ENCODE assay signal across 8 cellular contexts in genomic region chr18:657998-658946, GRCh38. TPM values are rescaled to one million over a fixed set of nuclear protein-coding genes. Genes with fewer than 3 reads are reported as not detected.
DNase-seq lines count a peak whose midpoint lies in the region; ATAC-seq and TF ChIP-seq lines count a peak whose summit lies in the region.

No MANE protein-coding gene starts in this region.

- peaks cover 33% of the 10 kb centered on the region for H3K27me3 Mint-ChIP-seq in dendritic cell treated with granulocyte-macrophage colony-stimulating factor and Interleukin-4, amounts not matched to agents 40 ng/mL and 50 ng/mL, for 4 days

- peak; percentile 71 for TF ChIP-seq POLR2A in GM19193 (IDR thresholded peaks at IDR 0.05; ENCODE audit: extremely low read depth, insufficient read depth, insufficient read length)

- no peaks in the 10 kb centered on the region for H3K36me3 Mint-ChIP-seq in dendritic cell treated with granulocyte-macrophage colony-stimulating factor and Interleukin-4, amounts not matched to agents 40 ng/mL and 50 ng/mL, for 4 days (ENCODE audit: low read depth)

- H3K4me1 Mint-ChIP-seq in dendritic cell treated with granulocyte-macrophage colony-stimulating factor and Interleukin-4, amounts not matched to agents 40 ng/mL and 50 ng/mL, for 4 days (ENCODE audit: low read depth), result peaks cover 7% of the 10 kb centered on the region

- no peaks in the 10 kb centered on the region for H3K9me3 Mint-ChIP-seq in dendritic cell treated with granulocyte-macrophage colony-stimulating factor and Interleukin-4, amounts not matched to agents 40 ng/mL and 50 ng/mL, for 4 days

- DNase-seq in C1 segment of cervical spinal cord (lab: John Stamatoyannopoulos, UW) (peak in 11 of 14 donors; percentile 29 to 76 (median 56)), NCI-H2227 treated with DMSO at 0.1 percent for 48 hours (lab: John Stamatoyannopoulos, UW) (peak; percentile 93), left lobe of liver (ENCODE audit: low spot score) (peak; percentile 90)
- DNase-seq in activated CD4-positive, CD25-positive, alpha-beta regulatory T cell treated with anti-CD3 and anti-CD28 coated beads, Interleukin-2, amount 50 U/mL, for 16 hours (ENCODE audit: low read depth, low spot score), result peak; percentile 36
- DNase-seq in stimulated activated CD4-positive, alpha-beta T cell treated with anti-CD3 and anti-CD28 coated beads, Interleukin-2, amount 100 ng/mL, for 24 hours, result peak; percentile 66 to 86

- peak overlapping the region; percentile 78 for H3K4me3 Mint-ChIP-seq in dendritic cell treated with granulocyte-macrophage colony-stimulating factor and Interleukin-4, amounts not matched to agents 40 ng/mL and 50 ng/mL, for 4 days

- H3K27ac Mint-ChIP-seq in dendritic cell treated with granulocyte-macrophage colony-stimulating factor and Interleukin-4, amounts not matched to agents 40 ng/mL and 50 ng/mL, for 4 days, result no peak overlapping the region

- ATAC-seq in HG03342 (IDR thresholded peaks at IDR 0.05; ENCODE audit: unreplicated experiment), result peak; percentile 40
- ATAC-seq in left lobe of liver, result peak; percentile 96

- intact Hi-C loops in dendritic cell treated with granulocyte-macrophage colony-stimulating factor and Interleukin-4, amounts not matched to agents 40 ng/mL and 50 ng/mL, for 4 days (cut with micrococcal nuclease), result no loop called here

RNA-seq across cellular contexts. Expression of gene TYMS, which starts 0.8 kb away (rescaled TPM):
- 1.7 TPM for total RNA-seq in left lobe of liver

RNA-seq across cellular contexts. Expression of gene ENOSF1, which starts 54.2 kb away (rescaled TPM):
- 77.4 TPM for total RNA-seq in left lobe of liver

Comparison
In these comparisons a context has a peak if more than half of its experiments do, and no peak if none do; other contexts are left out.
1. Peak in every context shown above with its lines: DNase-seq and ATAC-seq.
2. DNase-seq: peak in every context shown above with its lines; median percentile 93 in NCI-H2227 treated with DMSO at 0.1 percent for 48 hours; 90 in left lobe of liver; 76 in stimulated activated CD4-positive, alpha-beta T cell treated with anti-CD3 and anti-CD28 coated beads, Interleukin-2, amount 100 ng/mL, for 24 hours; 56 in C1 segment of cervical spinal cord; 36 in activated CD4-positive, CD25-positive, alpha-beta regulatory T cell treated with anti-CD3 and anti-CD28 coated beads, Interleukin-2, amount 50 U/mL, for 16 hours.